ENCODE assay signal across 1 cellular context in genomic region chr6:46925563-46926253, GRCh38.
TF ChIP-seq lines count a peak whose summit lies in the region.

No MANE protein-coding gene starts in this region.

TF ChIP-seq in SK-N-SH treated with all-trans-retinoic acid at 6 μM for 48 hours, 23 proteins besides CTCF, POLR2A, EP300 and RAD21 (continued from another document):
- TF ChIP-seq CREB5 (CRISPR knock-in tag; IDR thresholded peaks at IDR 0.05; ENCODE audit: low read depth) = no peak
- TF ChIP-seq CSRNP3 (CRISPR knock-in tag; IDR thresholded peaks at IDR 0.05) = no peak
- TF ChIP-seq POU6F1 (CRISPR knock-in tag; IDR thresholded peaks at IDR 0.05; ENCODE audit: borderline replicate concordance, low read depth) = no peak
- no peak for TF ChIP-seq TSHZ2 (CRISPR knock-in tag; IDR thresholded peaks at IDR 0.05)
- TF ChIP-seq ZFP30 (CRISPR knock-in tag; IDR thresholded peaks at IDR 0.05) = no peak
- TF ChIP-seq RARB (CRISPR knock-in tag; IDR thresholded peaks at IDR 0.05) = no peak
- TF ChIP-seq BACH2 (CRISPR knock-in tag; IDR thresholded peaks at IDR 0.05; ENCODE audit: borderline replicate concordance) = no peak
- no peak for TF ChIP-seq PATZ1 (CRISPR knock-in tag; IDR thresholded peaks at IDR 0.05; ENCODE audit: borderline replicate concordance)
- TF ChIP-seq CSDC2 (CRISPR knock-in tag; IDR thresholded peaks at IDR 0.05) = no peak
- TF ChIP-seq ZNF70 (CRISPR knock-in tag; IDR thresholded peaks at IDR 0.05) = no peak
- no peak for TF ChIP-seq TCF4 (CRISPR knock-in tag; IDR thresholded peaks at IDR 0.05; ENCODE audit: borderline replicate concordance)
TF ChIP-seq in SK-N-SH treated with all-trans-retinoic acid at 6 μM for 48 hours: peak in this region for 0.
